18 cellular contexts compared by ENCODE assay signal in genomic region chr9:125585503-125586172, GRCh38.
DNase-seq lines count a peak whose midpoint lies in the region; ATAC-seq and TF ChIP-seq lines count a peak whose summit lies in the region.
"Had no signal": no experiment of that assay in that cellular context is flagged by ENCODE, and none has a peak within 500 bp of the region (broad histone marks: within the 10 kb centered on the region; RNA-seq: fewer than 3 reads in every experiment).

No MANE protein-coding gene starts in this region.

- H2AFZ ChIP-seq in trophoblast cell (ENCODE audit: insufficient read depth, low read length, poor library complexity), result no peak overlapping the region

- peaks cover 34% of the 10 kb centered on the region for H3K36me3 Mint-ChIP-seq in CD4-positive, CD25-positive, alpha-beta regulatory T cell
- peaks cover 16% of the 10 kb centered on the region for H3K36me3 Mint-ChIP-seq in activated T-helper 1 cell treated with anti-CD3 and anti-CD28 coated beads, Interleukin-12 subunit alpha, Interleukin-12 subunit beta, Interleukin-2, Interleukin-4 antibody, amounts not matched to agents 30 ng/mL and 10 ng/mL and 1 ng/mL, durations not matched to agents 14 hours and 24 hours and 36 hours (ENCODE audit: low read depth)

- no peaks in the 10 kb centered on the region for H3K27me3 ChIP-seq in CD4-positive, CD25-positive, alpha-beta regulatory T cell (ENCODE audit: control insufficient read depth, insufficient read depth, low read length)
- H3K27me3 ChIP-seq in trophoblast cell (ENCODE audit: insufficient read depth, low read length) (no peaks in the 10 kb centered on the region), lower lobe of right lung (ENCODE audit: low read depth) (no peaks in the 10 kb centered on the region)
- H3K27me3 ChIP-seq: BLaER1 had no signal

- H3K27ac ChIP-seq in CD4-positive, CD25-positive, alpha-beta regulatory T cell (ENCODE audit: insufficient read depth, low read length, poor library complexity, severe bottlenecking), result no peak overlapping the region
- no peak overlapping the region for H3K27ac ChIP-seq in trophoblast cell (ENCODE audit: low read depth, low read length)
- no peak overlapping the region for H3K27ac ChIP-seq in lower lobe of right lung
- H3K27ac ChIP-seq: BLaER1 had no signal

- intact Hi-C loops in activated T-helper 1 cell treated with anti-CD3 and anti-CD28 coated beads, Interleukin-12 subunit alpha, Interleukin-12 subunit beta, Interleukin-2, Interleukin-4 antibody, amounts not matched to agents 30 ng/mL and 10 ng/mL and 1 ng/mL, durations not matched to agents 14 hours and 24 hours and 36 hours (cut with micrococcal nuclease), result no loop called here
- intact Hi-C loops in lower lobe of right lung (cut with DNase I), result no loop called here

- peak overlapping the region; percentile 67 for H3K18ac ChIP-seq in trophoblast cell (ENCODE audit: low read length)

- no peaks in the 10 kb centered on the region for H3K27me3 Mint-ChIP-seq in CD4-positive, CD25-positive, alpha-beta regulatory T cell
- no peaks in the 10 kb centered on the region for H3K27me3 Mint-ChIP-seq in activated T-helper 1 cell treated with anti-CD3 and anti-CD28 coated beads, Interleukin-12 subunit alpha, Interleukin-12 subunit beta, Interleukin-2, Interleukin-4 antibody, amounts not matched to agents 30 ng/mL and 10 ng/mL and 1 ng/mL, durations not matched to agents 14 hours and 24 hours and 36 hours (ENCODE audit: insufficient read depth)
- H3K27me3 Mint-ChIP-seq: CD4-positive, alpha-beta memory T cell had no signal

- peaks cover 3% of the 10 kb centered on the region for H3K79me2 ChIP-seq in trophoblast cell (ENCODE audit: control insufficient read depth, insufficient read depth, low read length, poor library complexity)

- no peak for TF ChIP-seq CTCF in lower lobe of right lung (IDR thresholded peaks at IDR 0.05)

- no peak overlapping the region for H4K12ac ChIP-seq in trophoblast cell (ENCODE audit: low read depth, low read length)

- H3K4me3 Mint-ChIP-seq in CD4-positive, CD25-positive, alpha-beta regulatory T cell, result no peak overlapping the region
- H3K4me3 Mint-ChIP-seq in activated T-helper 1 cell treated with anti-CD3 and anti-CD28 coated beads, Interleukin-12 subunit alpha, Interleukin-12 subunit beta, Interleukin-2, Interleukin-4 antibody, amounts not matched to agents 30 ng/mL and 10 ng/mL and 1 ng/mL, durations not matched to agents 14 hours and 24 hours and 36 hours, result no peak overlapping the region
- H3K4me3 Mint-ChIP-seq: CD4-positive, alpha-beta memory T cell had no signal

- H4K8ac ChIP-seq in trophoblast cell (ENCODE audit: low read depth, low read length), result no peak overlapping the region

- H3K23ac ChIP-seq in trophoblast cell (ENCODE audit: low read length), result no peak overlapping the region

- no CpG with 5 or more reads among the region's 11 CpGs for WGBS in trophoblast cell (ENCODE audit: extremely low coverage, insufficient coverage, insufficient read length)

- H3K9me3 ChIP-seq in CD4-positive, CD25-positive, alpha-beta regulatory T cell (ENCODE audit: control insufficient read depth in 2 of 2, low read length in 2 of 2), result no peaks in the 10 kb centered on the region
- H3K9me3 ChIP-seq in trophoblast cell (ENCODE audit: insufficient read depth, low read depth, low read length) (no peaks in the 10 kb centered on the region), lower lobe of right lung (no peaks in the 10 kb centered on the region)
- H3K9me3 ChIP-seq: BLaER1 had no signal

- peaks cover 5 to 20% (median 15%) of the 10 kb centered on the region in 4 donors for H3K4me1 Mint-ChIP-seq in CD4-positive, CD25-positive, alpha-beta regulatory T cell
- H3K4me1 Mint-ChIP-seq in activated T-helper 1 cell treated with anti-CD3 and anti-CD28 coated beads, Interleukin-12 subunit alpha, Interleukin-12 subunit beta, Interleukin-2, Interleukin-4 antibody, amounts not matched to agents 30 ng/mL and 10 ng/mL and 1 ng/mL, durations not matched to agents 14 hours and 24 hours and 36 hours (ENCODE audit: low read depth), result peaks cover 11% of the 10 kb centered on the region

- no peak for DNase-seq in CD4-positive, CD25-positive, alpha-beta regulatory T cell
- no peak for DNase-seq in activated T-helper 1 cell treated with anti-CD3 and anti-CD28 coated beads, Interleukin-12 subunit alpha, Interleukin-12 subunit beta, Interleukin-2, Interleukin-4 antibody, amounts not matched to agents 30 ng/mL and 10 ng/mL and 1 ng/mL, durations not matched to agents 14 hours and 24 hours and 36 hours (ENCODE audit: low spot score)
- DNase-seq in left lobe of liver (ENCODE audit: low spot score), result peak; percentile 94
- no peak for DNase-seq in trophoblast cell
- DNase-seq in SK-N-DZ (ENCODE audit: low spot score), result no peak
- DNase-seq in lower lobe of right lung, result no peak
- DNase-seq: CD4-positive, alpha-beta memory T cell; COR-L47; Kasumi-1; MV-4-11; NCI-H1930; NCI-H748 treated with DMSO at 0.1 percent for 48 hours; PC-3 had no signal

- no peak overlapping the region for H2BK120ac ChIP-seq in trophoblast cell (ENCODE audit: insufficient read depth, low read length, poor library complexity)

- H3K14ac ChIP-seq in trophoblast cell (ENCODE audit: low read length), result no peak overlapping the region

- no peak overlapping the region for H3K4ac ChIP-seq in trophoblast cell (ENCODE audit: low read depth, low read length)

- peaks cover 29% of the 10 kb centered on the region for H3K36me3 ChIP-seq in CD4-positive, CD25-positive, alpha-beta regulatory T cell (ENCODE audit: control insufficient read depth, insufficient read depth, low read length)
- H3K36me3 ChIP-seq in trophoblast cell (ENCODE audit: control insufficient read depth in 1 of 2, insufficient read depth in 2 of 2, low read length in 2 of 2) (peaks cover 0 to 4% of the 10 kb centered on the region in 2 experiments), lower lobe of right lung (peaks cover 18% of the 10 kb centered on the region)

- no peak overlapping the region for H2AK5ac ChIP-seq in trophoblast cell (ENCODE audit: low read length)

- H4K91ac ChIP-seq in trophoblast cell (ENCODE audit: low read depth, low read length), result no peak overlapping the region

- H3K9ac ChIP-seq in trophoblast cell (ENCODE audit: low read length), result no peak overlapping the region
- H3K9ac ChIP-seq: BLaER1 had no signal

- no peaks in the 10 kb centered on the region for H3K79me1 ChIP-seq in trophoblast cell (ENCODE audit: low read length)

- H3K4me1 ChIP-seq in CD4-positive, CD25-positive, alpha-beta regulatory T cell (ENCODE audit: control insufficient read depth, insufficient read depth, low read length, poor library complexity, severe bottlenecking), result no peaks in the 10 kb centered on the region
- H3K4me1 ChIP-seq in trophoblast cell (ENCODE audit: control insufficient read depth in 1 of 2, insufficient read depth in 2 of 2, low read length in 2 of 2) (peaks cover 0 to 3% of the 10 kb centered on the region in 2 experiments), lower lobe of right lung (no peaks in the 10 kb centered on the region)
- H3K4me1 ChIP-seq: BLaER1 had no signal

- peaks cover 0 to 4% (median 1%) of the 10 kb centered on the region in 7 donors for H3K9me3 Mint-ChIP-seq in CD4-positive, CD25-positive, alpha-beta regulatory T cell
- peaks cover 3% of the 10 kb centered on the region for H3K9me3 Mint-ChIP-seq in activated T-helper 1 cell treated with anti-CD3 and anti-CD28 coated beads, Interleukin-12 subunit alpha, Interleukin-12 subunit beta, Interleukin-2, Interleukin-4 antibody, amounts not matched to agents 30 ng/mL and 10 ng/mL and 1 ng/mL, durations not matched to agents 14 hours and 24 hours and 36 hours

- no peak overlapping the region for H2BK12ac ChIP-seq in trophoblast cell (ENCODE audit: low read length)

- H3K4me3 ChIP-seq in CD4-positive, CD25-positive, alpha-beta regulatory T cell (ENCODE audit: low read depth, low read length), result no peak overlapping the region
- no peak overlapping the region for H3K4me3 ChIP-seq in trophoblast cell (ENCODE audit: low read depth, low read length)
- no peak overlapping the region for H3K4me3 ChIP-seq in lower lobe of right lung
- H3K4me3 ChIP-seq: BLaER1, GM12878, K562 had no signal

- no peak overlapping the region for H2BK5ac ChIP-seq in trophoblast cell (ENCODE audit: low read depth, low read length, poor library complexity)

- H3K27ac Mint-ChIP-seq in CD4-positive, CD25-positive, alpha-beta regulatory T cell, result peak overlapping the region in 2 of 3 donors; percentile 4 to 38
- H3K27ac Mint-ChIP-seq in activated T-helper 1 cell treated with anti-CD3 and anti-CD28 coated beads, Interleukin-12 subunit alpha, Interleukin-12 subunit beta, Interleukin-2, Interleukin-4 antibody, amounts not matched to agents 30 ng/mL and 10 ng/mL and 1 ng/mL, durations not matched to agents 14 hours and 24 hours and 36 hours, result peak overlapping the region; percentile 3

- H3K4me2 ChIP-seq in trophoblast cell (ENCODE audit: low read length), result no peak overlapping the region
- H3K4me2 ChIP-seq: BLaER1 had no signal

- no peak for ATAC-seq in CD4-positive, CD25-positive, alpha-beta regulatory T cell (ENCODE audit: low read depth in 2 of 2)
- peak; percentile 93 for ATAC-seq in left lobe of liver
- no peak for ATAC-seq in SK-N-SH treated with all-trans-retinoic acid at 6 μM for 48 hours
- no peak for ATAC-seq in lower lobe of right lung
- ATAC-seq: GM12878, HCT116, PC-3 had no signal

TF ChIP-seq in SK-N-SH treated with all-trans-retinoic acid at 6 μM for 48 hours, 23 proteins besides CTCF, POLR2A, EP300 and RAD21 (continues in another document):
- no peak for TF ChIP-seq POU6F1 (CRISPR knock-in tag; IDR thresholded peaks at IDR 0.05; ENCODE audit: borderline replicate concordance, low read depth)
